Comparison of ENCODE assay signal across 9 cellular contexts in genomic region chr12:103505371-103506236, GRCh38. TPM values are rescaled to one million over a fixed set of nuclear protein-coding genes. Genes with fewer than 3 reads are reported as not detected.
DNase-seq lines count a peak whose midpoint lies in the region; ATAC-seq, FAIRE-seq and TF ChIP-seq lines count a peak whose summit lies in the region.
"Had no signal": no experiment of that assay in that cellular context is flagged by ENCODE, and none has a peak within 500 bp of the region (broad histone marks: within the 10 kb centered on the region; RNA-seq: fewer than 3 reads in every experiment).

No MANE protein-coding gene starts in this region.

- no peaks in the 10 kb centered on the region for H3K27me3 Mint-ChIP-seq in central memory CD8-positive, alpha-beta T cell

- peak; percentile 91 for ATAC-seq in GM21381 (IDR thresholded peaks at IDR 0.05; ENCODE audit: unreplicated experiment)
- peak; percentile 87 for ATAC-seq in HG03520 (IDR thresholded peaks at IDR 0.05; ENCODE audit: unreplicated experiment)
- ATAC-seq in central memory CD8-positive, alpha-beta T cell (replicated peaks; ENCODE audit: extremely low read depth, poor library complexity, severe bottlenecking), result peak; percentile 59

- no peak for TF ChIP-seq POLR2A in GM12891 (IDR thresholded peaks at IDR 0.05; ENCODE audit: low read depth, low read length)

- no peaks in the 10 kb centered on the region for H3K36me3 Mint-ChIP-seq in central memory CD8-positive, alpha-beta T cell (ENCODE audit: insufficient read depth)

- H3K27ac Mint-ChIP-seq in central memory CD8-positive, alpha-beta T cell (ENCODE audit: low read depth), result no peak overlapping the region

- DNase-seq in GM12891 (ENCODE audit: insufficient read length, low spot score) (peak; percentile 44), GF-D8 (lab: John Stamatoyannopoulos, UW) (no peak), head of caudate nucleus (no peak), dermis blood vessel endothelial cell (no peak)
- no peak for DNase-seq in central memory CD8-positive, alpha-beta T cell (ENCODE audit: low spot score in 2 of 2)
- no peak for DNase-seq in effector CD4-positive, alpha-beta T cell

- FAIRE-seq in GM12891 (lab: Jason Lieb, UNC), result peak; percentile 98
- FAIRE-seq: islet of Langerhans had no signal

- no peak overlapping the region for H3K4me3 Mint-ChIP-seq in central memory CD8-positive, alpha-beta T cell

- intact Hi-C loops in head of caudate nucleus (cut with DNase I), result no loop called here

- H3K9me3 Mint-ChIP-seq in central memory CD8-positive, alpha-beta T cell, result no peaks in the 10 kb centered on the region

- H3K4me1 Mint-ChIP-seq in central memory CD8-positive, alpha-beta T cell, result no peaks in the 10 kb centered on the region

TF ChIP-seq in GM12891, 5 proteins besides CTCF, POLR2A, EP300 and RAD21:
- TF ChIP-seq POU2F2 (IDR thresholded peaks at IDR 0.05; ENCODE audit: low read depth, low read length) (peak; percentile 73; the same call in 1 of the 2 replicates), TAF1 (IDR thresholded peaks at IDR 0.05; ENCODE audit: low read depth, low read length) (no peak), PAX5 (IDR thresholded peaks at IDR 0.05; ENCODE audit: insufficient read depth, low read length, severe bottlenecking) (no peak), POLR2AphosphoS5 (IDR thresholded peaks at IDR 0.05; ENCODE audit: low read depth, low read length) (no peak), SPI1 (IDR thresholded peaks at IDR 0.05; ENCODE audit: low read depth, low read length) (0 out of 2 replicates have a peak, but pooled peaks have one; percentile 5)
TF ChIP-seq in GM12891: peak in this region for 2.

RNA-seq across cellular contexts. Expression of gene C12orf42, which starts 9.8 kb away (rescaled TPM):
- 0.51 TPM for polyA plus RNA-seq in GM12891 (2012; ENCODE audit: low read depth, missing spikeins)
- total RNA-seq in dermis blood vessel endothelial cell, result 0.05 TPM in 1 of 2 replicates, not detected in the other
